ENCODE assay signal across 1 cellular context in genomic region chr9:132994410-132995120, GRCh38.
TF ChIP-seq lines count a peak whose summit lies in the region.

No MANE protein-coding gene starts in this region.

TF ChIP-seq in K562, 482 proteins besides CTCF, POLR2A, EP300 and RAD21 (continued from another document and continues in another):
- TF ChIP-seq L3MBTL2 (IDR thresholded peaks at IDR 0.05) (peak; percentile 43; the same call in 1 of the 2 replicates), USF2 (CRISPR knock-in tag; IDR thresholded peaks at IDR 0.05) (no peak), ZBTB11 (CRISPR knock-in tag; IDR thresholded peaks at IDR 0.05) (0 out of 6 replicates have a peak, but pooled peaks of 1 of the 3 experiments have one; percentile 23), TAL1 (IDR thresholded peaks at IDR 0.05) (peak; percentile 70), TEAD1 (CRISPR knock-in tag; IDR thresholded peaks at IDR 0.05) (peak; percentile 27 to 65; a peak in 2 of 4 replicates), HDAC2 (IDR thresholded peaks at IDR 0.05) (peak; percentile 96), AFF1 (IDR thresholded peaks at IDR 0.05; ENCODE audit: low read depth in 1 of 2, partially characterized antibody in 2 of 2) (peak in 1 of 2 experiments; percentile 44), CREB1 (IDR thresholded peaks at IDR 0.05) (peak; percentile 41; the same call in 1 of the 2 replicates), CREB1 (CRISPR knock-in tag; IDR thresholded peaks at IDR 0.05) (no peak; the same call in 1 of the 2 replicates), PML (IDR thresholded peaks at IDR 0.05; ENCODE audit: low read length) (peak; percentile 33; the same call in 1 of the 2 replicates), MCM5 (IDR thresholded peaks at IDR 0.05; ENCODE audit: low read depth) (no peak), SMAD4 (CRISPR knock-in tag; conservative IDR thresholded peaks at IDR 0.05) (peak; percentile 94), HMGN3 (IDR thresholded peaks at IDR 0.05; ENCODE audit: borderline replicate concordance, extremely low read depth, insufficient read length, low read depth, low read length) (peak; percentile 84), TBL1XR1 (IDR thresholded peaks at IDR 0.05; ENCODE audit: low read length in 2 of 2) (peak in 1 of 2 experiments; percentile 84; a peak in 2 of 4 replicates), BHLHE40 (IDR thresholded peaks at IDR 0.05; ENCODE audit: low read length) (peak; percentile 75), ZBTB2 (IDR thresholded peaks at IDR 0.05) (peak; percentile 55; the same call in 1 of the 2 replicates), ZBED1 (IDR thresholded peaks at IDR 0.05) (peak; percentile 97), SP1 (CRISPR knock-in tag; IDR thresholded peaks at IDR 0.05) (peak; percentile 58), YY1 (IDR thresholded peaks at IDR 0.05; ENCODE audit: borderline replicate concordance in 1 of 3, control insufficient read depth in 1 of 3, extremely low read depth in 1 of 3, insufficient read depth in 3 of 3, insufficient read length in 1 of 3, insufficient replicate concordance in 2 of 3, low read depth in 1 of 3, low read length in 2 of 3) (no peak), CBFA2T2 (conservative IDR thresholded peaks at IDR 0.05) (peak; percentile 82), MBD2 (IDR thresholded peaks at IDR 0.05; ENCODE audit: borderline replicate concordance, low read depth) (no peak), ZBTB7A (IDR thresholded peaks at IDR 0.05; ENCODE audit: borderline replicate concordance, control insufficient read depth, low read depth, low read length) (peak; percentile 49; the same call in 1 of the 2 replicates), HSF4 (CRISPR knock-in tag; IDR thresholded peaks at IDR 0.05; ENCODE audit: borderline replicate concordance) (no peak), SPI1 (IDR thresholded peaks at IDR 0.05; ENCODE audit: borderline replicate concordance, low read depth, low read length) (peak; percentile 65), ATF1 (CRISPR knock-in tag; IDR thresholded peaks at IDR 0.05) (no peak), ATF1 (tag; IDR thresholded peaks at IDR 0.05) (peak; percentile 48; the same call in 1 of the 2 replicates), CXXC5 (CRISPR knock-in tag; IDR thresholded peaks at IDR 0.05) (peak; percentile 61), JUND (IDR thresholded peaks at IDR 0.05; ENCODE audit: borderline replicate concordance, low read depth, low read length) (peak; percentile 85), JUND (tag; IDR thresholded peaks at IDR 0.05; ENCODE audit: borderline replicate concordance, low read depth, low read length) (peak; percentile 81; the same call in 1 of the 3 replicates), CBFB (CRISPR knock-in tag; IDR thresholded peaks at IDR 0.05) (0 out of 2 replicates have a peak, but pooled peaks have one; percentile 38), MTA1 (IDR thresholded peaks at IDR 0.05; ENCODE audit: borderline replicate concordance) (peak; percentile 62; the same call in 1 of the 2 replicates), TAF1 (IDR thresholded peaks at IDR 0.05; ENCODE audit: control insufficient read depth, extremely low read depth, insufficient read depth, low read length, severe bottlenecking) (no peak), ZNF175 (CRISPR knock-in tag; IDR thresholded peaks at IDR 0.05; ENCODE audit: low read depth) (peak; percentile 47; the same call in 1 of the 2 replicates)
- TF ChIP-seq, protein P1, sequence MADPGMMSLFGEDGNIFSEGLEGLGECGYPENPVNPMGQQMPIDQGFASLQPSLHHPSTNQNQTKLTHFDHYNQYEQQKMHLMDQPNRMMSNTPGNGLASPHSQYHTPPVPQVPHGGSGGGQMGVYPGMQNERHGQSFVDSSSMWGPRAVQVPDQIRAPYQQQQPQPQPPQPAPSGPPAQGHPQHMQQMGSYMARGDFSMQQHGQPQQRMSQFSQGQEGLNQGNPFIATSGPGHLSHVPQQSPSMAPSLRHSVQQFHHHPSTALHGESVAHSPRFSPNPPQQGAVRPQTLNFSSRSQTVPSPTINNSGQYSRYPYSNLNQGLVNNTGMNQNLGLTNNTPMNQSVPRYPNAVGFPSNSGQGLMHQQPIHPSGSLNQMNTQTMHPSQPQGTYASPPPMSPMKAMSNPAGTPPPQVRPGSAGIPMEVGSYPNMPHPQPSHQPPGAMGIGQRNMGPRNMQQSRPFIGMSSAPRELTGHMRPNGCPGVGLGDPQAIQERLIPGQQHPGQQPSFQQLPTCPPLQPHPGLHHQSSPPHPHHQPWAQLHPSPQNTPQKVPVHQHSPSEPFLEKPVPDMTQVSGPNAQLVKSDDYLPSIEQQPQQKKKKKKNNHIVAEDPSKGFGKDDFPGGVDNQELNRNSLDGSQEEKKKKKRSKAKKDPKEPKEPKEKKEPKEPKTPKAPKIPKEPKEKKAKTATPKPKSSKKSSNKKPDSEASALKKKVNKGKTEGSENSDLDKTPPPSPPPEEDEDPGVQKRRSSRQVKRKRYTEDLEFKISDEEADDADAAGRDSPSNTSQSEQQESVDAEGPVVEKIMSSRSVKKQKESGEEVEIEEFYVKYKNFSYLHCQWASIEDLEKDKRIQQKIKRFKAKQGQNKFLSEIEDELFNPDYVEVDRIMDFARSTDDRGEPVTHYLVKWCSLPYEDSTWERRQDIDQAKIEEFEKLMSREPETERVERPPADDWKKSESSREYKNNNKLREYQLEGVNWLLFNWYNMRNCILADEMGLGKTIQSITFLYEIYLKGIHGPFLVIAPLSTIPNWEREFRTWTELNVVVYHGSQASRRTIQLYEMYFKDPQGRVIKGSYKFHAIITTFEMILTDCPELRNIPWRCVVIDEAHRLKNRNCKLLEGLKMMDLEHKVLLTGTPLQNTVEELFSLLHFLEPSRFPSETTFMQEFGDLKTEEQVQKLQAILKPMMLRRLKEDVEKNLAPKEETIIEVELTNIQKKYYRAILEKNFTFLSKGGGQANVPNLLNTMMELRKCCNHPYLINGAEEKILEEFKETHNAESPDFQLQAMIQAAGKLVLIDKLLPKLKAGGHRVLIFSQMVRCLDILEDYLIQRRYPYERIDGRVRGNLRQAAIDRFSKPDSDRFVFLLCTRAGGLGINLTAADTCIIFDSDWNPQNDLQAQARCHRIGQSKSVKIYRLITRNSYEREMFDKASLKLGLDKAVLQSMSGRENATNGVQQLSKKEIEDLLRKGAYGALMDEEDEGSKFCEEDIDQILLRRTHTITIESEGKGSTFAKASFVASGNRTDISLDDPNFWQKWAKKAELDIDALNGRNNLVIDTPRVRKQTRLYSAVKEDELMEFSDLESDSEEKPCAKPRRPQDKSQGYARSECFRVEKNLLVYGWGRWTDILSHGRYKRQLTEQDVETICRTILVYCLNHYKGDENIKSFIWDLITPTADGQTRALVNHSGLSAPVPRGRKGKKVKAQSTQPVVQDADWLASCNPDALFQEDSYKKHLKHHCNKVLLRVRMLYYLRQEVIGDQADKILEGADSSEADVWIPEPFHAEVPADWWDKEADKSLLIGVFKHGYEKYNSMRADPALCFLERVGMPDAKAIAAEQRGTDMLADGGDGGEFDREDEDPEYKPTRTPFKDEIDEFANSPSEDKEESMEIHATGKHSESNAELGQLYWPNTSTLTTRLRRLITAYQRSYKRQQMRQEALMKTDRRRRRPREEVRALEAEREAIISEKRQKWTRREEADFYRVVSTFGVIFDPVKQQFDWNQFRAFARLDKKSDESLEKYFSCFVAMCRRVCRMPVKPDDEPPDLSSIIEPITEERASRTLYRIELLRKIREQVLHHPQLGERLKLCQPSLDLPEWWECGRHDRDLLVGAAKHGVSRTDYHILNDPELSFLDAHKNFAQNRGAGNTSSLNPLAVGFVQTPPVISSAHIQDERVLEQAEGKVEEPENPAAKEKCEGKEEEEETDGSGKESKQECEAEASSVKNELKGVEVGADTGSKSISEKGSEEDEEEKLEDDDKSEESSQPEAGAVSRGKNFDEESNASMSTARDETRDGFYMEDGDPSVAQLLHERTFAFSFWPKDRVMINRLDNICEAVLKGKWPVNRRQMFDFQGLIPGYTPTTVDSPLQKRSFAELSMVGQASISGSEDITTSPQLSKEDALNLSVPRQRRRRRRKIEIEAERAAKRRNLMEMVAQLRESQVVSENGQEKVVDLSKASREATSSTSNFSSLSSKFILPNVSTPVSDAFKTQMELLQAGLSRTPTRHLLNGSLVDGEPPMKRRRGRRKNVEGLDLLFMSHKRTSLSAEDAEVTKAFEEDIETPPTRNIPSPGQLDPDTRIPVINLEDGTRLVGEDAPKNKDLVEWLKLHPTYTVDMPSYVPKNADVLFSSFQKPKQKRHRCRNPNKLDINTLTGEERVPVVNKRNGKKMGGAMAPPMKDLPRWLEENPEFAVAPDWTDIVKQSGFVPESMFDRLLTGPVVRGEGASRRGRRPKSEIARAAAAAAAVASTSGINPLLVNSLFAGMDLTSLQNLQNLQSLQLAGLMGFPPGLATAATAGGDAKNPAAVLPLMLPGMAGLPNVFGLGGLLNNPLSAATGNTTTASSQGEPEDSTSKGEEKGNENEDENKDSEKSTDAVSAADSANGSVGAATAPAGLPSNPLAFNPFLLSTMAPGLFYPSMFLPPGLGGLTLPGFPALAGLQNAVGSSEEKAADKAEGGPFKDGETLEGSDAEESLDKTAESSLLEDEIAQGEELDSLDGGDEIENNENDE (IDR thresholded peaks at IDR 0.05; ENCODE audit: low read depth, low read length) = no peak
- TF ChIP-seq, protein P2, sequence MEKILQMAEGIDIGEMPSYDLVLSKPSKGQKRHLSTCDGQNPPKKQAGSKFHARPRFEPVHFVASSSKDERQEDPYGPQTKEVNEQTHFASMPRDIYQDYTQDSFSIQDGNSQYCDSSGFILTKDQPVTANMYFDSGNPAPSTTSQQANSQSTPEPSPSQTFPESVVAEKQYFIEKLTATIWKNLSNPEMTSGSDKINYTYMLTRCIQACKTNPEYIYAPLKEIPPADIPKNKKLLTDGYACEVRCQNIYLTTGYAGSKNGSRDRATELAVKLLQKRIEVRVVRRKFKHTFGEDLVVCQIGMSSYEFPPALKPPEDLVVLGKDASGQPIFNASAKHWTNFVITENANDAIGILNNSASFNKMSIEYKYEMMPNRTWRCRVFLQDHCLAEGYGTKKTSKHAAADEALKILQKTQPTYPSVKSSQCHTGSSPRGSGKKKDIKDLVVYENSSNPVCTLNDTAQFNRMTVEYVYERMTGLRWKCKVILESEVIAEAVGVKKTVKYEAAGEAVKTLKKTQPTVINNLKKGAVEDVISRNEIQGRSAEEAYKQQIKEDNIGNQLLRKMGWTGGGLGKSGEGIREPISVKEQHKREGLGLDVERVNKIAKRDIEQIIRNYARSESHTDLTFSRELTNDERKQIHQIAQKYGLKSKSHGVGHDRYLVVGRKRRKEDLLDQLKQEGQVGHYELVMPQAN (IDR thresholded peaks at IDR 0.05; ENCODE audit: borderline replicate concordance) = 0 out of 2 replicates have a peak, but pooled peaks have one; percentile 16
